32 cellular contexts compared by ENCODE assay signal in the genomic region with DNA sequence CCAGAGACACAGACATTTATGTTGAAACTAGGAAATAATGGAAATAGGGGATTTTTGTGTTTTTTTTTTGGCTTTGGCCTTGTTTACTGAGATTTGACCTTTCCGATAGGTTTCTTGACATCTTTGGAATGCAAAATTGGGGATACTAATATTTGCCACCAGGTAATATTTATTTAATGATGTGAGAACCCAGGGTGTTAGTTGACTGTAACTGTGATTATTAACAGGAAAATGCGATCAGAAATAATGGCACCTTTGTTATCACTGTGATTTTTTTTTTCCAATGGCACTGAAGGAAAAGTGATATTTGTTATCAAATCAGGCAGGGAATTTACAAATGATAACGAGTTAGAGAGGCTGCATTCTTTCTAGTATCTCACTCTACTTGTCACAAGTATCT.
"Had no signal": no experiment of that assay in that cellular context is flagged by ENCODE, and none has a peak within 500 bp of the region (broad histone marks: within the 10 kb centered on the region; RNA-seq: fewer than 3 reads in every experiment).

No MANE protein-coding gene starts in this region.

- H3K36me3 Mint-ChIP-seq: activated CD4-positive, alpha-beta memory T cell treated with anti-CD3 and anti-CD28 coated beads for 36 hours; activated CD8-positive, alpha-beta memory T cell treated with anti-CD3 and anti-CD28 coated beads, Interleukin-2, amount 10 ng/mL, durations not matched to agents 7 days and 5 days; activated naive CD4-positive, alpha-beta T cell treated with anti-CD3 and anti-CD28 coated beads, Interleukin-2, amount 50 U/mL, for 72 hours; activated naive CD8-positive, alpha-beta T cell treated with anti-CD3 and anti-CD28 coated beads, Interleukin-2, amount 10 ng/mL, durations not matched to agents 7 days and 5 days had no signal

- H3K4me1 ChIP-seq: ascending aorta, esophagus muscularis mucosa, gastrocnemius medialis had no signal

- H3K4me3 ChIP-seq: ascending aorta, coronary artery, dorsolateral prefrontal cortex, esophagus muscularis mucosa, gastrocnemius medialis had no signal

- H3K36me3 ChIP-seq: ascending aorta, esophagus muscularis mucosa, gastrocnemius medialis, WERI-Rb-1 had no signal

- H3K27ac ChIP-seq: ascending aorta, coronary artery, dorsolateral prefrontal cortex, esophagus muscularis mucosa, foreskin keratinocyte, gastrocnemius medialis, WERI-Rb-1 had no signal

- H3K27ac Mint-ChIP-seq: activated CD4-positive, alpha-beta memory T cell treated with anti-CD3 and anti-CD28 coated beads for 36 hours; activated CD4-positive, alpha-beta T cell treated with anti-CD3 and anti-CD28 coated beads for 36 hours; activated CD4-positive, alpha-beta T cell treated with anti-CD3 and anti-CD28 coated beads, Interleukin-2, amount 10 ng/mL, durations not matched to agents 24 days and 14 days; activated CD8-positive, alpha-beta memory T cell treated with anti-CD3 and anti-CD28 coated beads, Interleukin-2, amount 10 ng/mL, durations not matched to agents 7 days and 5 days; activated CD8-positive, alpha-beta T cell treated with anti-CD3 and anti-CD28 coated beads, Interleukin-2, amount 10 ng/mL, durations not matched to agents 7 days and 5 days; activated naive CD4-positive, alpha-beta T cell treated with anti-CD3 and anti-CD28 coated beads for 36 hours; activated naive CD4-positive, alpha-beta T cell treated with anti-CD3 and anti-CD28 coated beads, Interleukin-2, amount 50 U/mL, for 72 hours; activated T-helper 1 cell treated with anti-CD3 and anti-CD28 coated beads, Interleukin-12 subunit alpha, Interleukin-12 subunit beta, Interleukin-2, Interleukin-4 antibody, amounts not matched to agents 30 ng/mL and 10 ng/mL and 1 ng/mL, durations not matched to agents 14 hours and 24 hours and 36 hours; dendritic cell treated with granulocyte-macrophage colony-stimulating factor and Interleukin-4, amounts not matched to agents 40 ng/mL and 50 ng/mL, for 4 days; T-helper 17 cell; T-helper 2 cell treated with Interferon-gamma antibody and Interleukin-4, amounts not matched to agents 5 μg/mL and 100 μg/mL, for 36 hours had no signal

- H3K9me3 Mint-ChIP-seq: activated CD4-positive, alpha-beta memory T cell treated with anti-CD3 and anti-CD28 coated beads for 36 hours; activated CD4-positive, alpha-beta T cell treated with anti-CD3 and anti-CD28 coated beads, Interleukin-2, amount 10 ng/mL, durations not matched to agents 24 days and 14 days; activated naive CD4-positive, alpha-beta T cell treated with anti-CD3 and anti-CD28 coated beads for 36 hours; dendritic cell treated with granulocyte-macrophage colony-stimulating factor and Interleukin-4, amounts not matched to agents 40 ng/mL and 50 ng/mL, for 4 days had no signal

- DNase-seq: activated CD4-positive, alpha-beta memory T cell treated with anti-CD3 and anti-CD28 coated beads for 36 hours; activated CD4-positive, alpha-beta T cell treated with anti-CD3 and anti-CD28 coated beads for 36 hours; activated CD4-positive, alpha-beta T cell treated with anti-CD3 and anti-CD28 coated beads, Interleukin-2, amount 10 ng/mL, durations not matched to agents 24 days and 14 days; activated CD4-positive, CD25-positive, alpha-beta regulatory T cell; activated CD4-positive, CD25-positive, alpha-beta regulatory T cell treated with anti-CD3 and anti-CD28 coated beads, Interleukin-2, amount 50 U/mL, for 72 hours; activated CD8-positive, alpha-beta memory T cell treated with anti-CD3 and anti-CD28 coated beads, Interleukin-2, amount 10 ng/mL, durations not matched to agents 7 days and 5 days; activated CD8-positive, alpha-beta memory T cell treated with anti-CD3 and anti-CD28 coated beads, Interleukin-2, amount 50 U/mL, for 4 hours; activated CD8-positive, alpha-beta T cell treated with anti-CD3 and anti-CD28 coated beads, Interleukin-2, amount 10 ng/mL, durations not matched to agents 7 days and 5 days; activated effector memory CD4-positive, alpha-beta T cell treated with anti-CD3 and anti-CD28 coated beads, Interleukin-2, amount 50 U/mL, for 16 hours; activated naive CD4-positive, alpha-beta T cell treated with anti-CD3 and anti-CD28 coated beads for 36 hours; activated naive CD8-positive, alpha-beta T cell treated with anti-CD3 and anti-CD28 coated beads, Interleukin-2, amount 10 ng/mL, durations not matched to agents 7 days and 5 days; activated T-cell treated with anti-CD3 and anti-CD28 coated beads, Interleukin-2, amount 50 U/mL, for 1 hour; activated T-cell treated with anti-CD3 and anti-CD28 coated beads, Interleukin-2, amount 50 U/mL, for 48 hours; dorsolateral prefrontal cortex; effector memory CD4-positive, alpha-beta T cell; erythroblast; foreskin keratinocyte; gastrocnemius medialis; glutamatergic neuron; T-helper 1 cell; T-helper 17 cell; T1000; WERI-Rb-1 had no signal

- H3K4me1 Mint-ChIP-seq: central memory CD8-positive, alpha-beta T cell; T-helper 17 cell had no signal

- H3K4me3 Mint-ChIP-seq: activated CD4-positive, alpha-beta memory T cell treated with anti-CD3 and anti-CD28 coated beads for 36 hours; activated CD4-positive, alpha-beta T cell treated with anti-CD3 and anti-CD28 coated beads for 36 hours; activated CD4-positive, alpha-beta T cell treated with anti-CD3 and anti-CD28 coated beads, Interleukin-2, amount 10 ng/mL, durations not matched to agents 24 days and 14 days; activated CD8-positive, alpha-beta memory T cell treated with anti-CD3 and anti-CD28 coated beads, Interleukin-2, amount 10 ng/mL, durations not matched to agents 7 days and 5 days; activated CD8-positive, alpha-beta T cell treated with anti-CD3 and anti-CD28 coated beads, Interleukin-2, amount 10 ng/mL, durations not matched to agents 7 days and 5 days; activated naive CD4-positive, alpha-beta T cell treated with anti-CD3 and anti-CD28 coated beads for 36 hours; activated naive CD8-positive, alpha-beta T cell treated with anti-CD3 and anti-CD28 coated beads, Interleukin-2, amount 10 ng/mL, durations not matched to agents 7 days and 5 days; activated T-helper 1 cell treated with anti-CD3 and anti-CD28 coated beads, Interleukin-12 subunit alpha, Interleukin-12 subunit beta, Interleukin-2, Interleukin-4 antibody, amounts not matched to agents 30 ng/mL and 10 ng/mL and 1 ng/mL, durations not matched to agents 14 hours and 24 hours and 36 hours; brain; central memory CD8-positive, alpha-beta T cell; dendritic cell treated with granulocyte-macrophage colony-stimulating factor and Interleukin-4, amounts not matched to agents 40 ng/mL and 50 ng/mL, for 4 days; T-helper 17 cell; T-helper 2 cell treated with Interferon-gamma antibody and Interleukin-4, amounts not matched to agents 5 μg/mL and 100 μg/mL, for 36 hours had no signal

- H3K9me3 ChIP-seq: ascending aorta, esophagus muscularis mucosa, gastrocnemius medialis had no signal

- H3K27me3 ChIP-seq: ascending aorta, dorsolateral prefrontal cortex, esophagus muscularis mucosa, foreskin keratinocyte, gastrocnemius medialis had no signal

- H3K27me3 Mint-ChIP-seq: activated CD4-positive, alpha-beta memory T cell treated with anti-CD3 and anti-CD28 coated beads for 36 hours; activated CD4-positive, alpha-beta T cell treated with anti-CD3 and anti-CD28 coated beads for 36 hours; activated CD4-positive, alpha-beta T cell treated with anti-CD3 and anti-CD28 coated beads, Interleukin-2, amount 10 ng/mL, durations not matched to agents 24 days and 14 days; activated CD8-positive, alpha-beta memory T cell treated with anti-CD3 and anti-CD28 coated beads, Interleukin-2, amount 10 ng/mL, durations not matched to agents 7 days and 5 days; activated naive CD8-positive, alpha-beta T cell treated with anti-CD3 and anti-CD28 coated beads, Interleukin-2, amount 10 ng/mL, durations not matched to agents 7 days and 5 days; brain; central memory CD8-positive, alpha-beta T cell; dendritic cell treated with granulocyte-macrophage colony-stimulating factor and Interleukin-4, amounts not matched to agents 40 ng/mL and 50 ng/mL, for 4 days; T-helper 17 cell had no signal
